ENCODE assay signal across 9 cellular contexts in the genomic region with DNA sequence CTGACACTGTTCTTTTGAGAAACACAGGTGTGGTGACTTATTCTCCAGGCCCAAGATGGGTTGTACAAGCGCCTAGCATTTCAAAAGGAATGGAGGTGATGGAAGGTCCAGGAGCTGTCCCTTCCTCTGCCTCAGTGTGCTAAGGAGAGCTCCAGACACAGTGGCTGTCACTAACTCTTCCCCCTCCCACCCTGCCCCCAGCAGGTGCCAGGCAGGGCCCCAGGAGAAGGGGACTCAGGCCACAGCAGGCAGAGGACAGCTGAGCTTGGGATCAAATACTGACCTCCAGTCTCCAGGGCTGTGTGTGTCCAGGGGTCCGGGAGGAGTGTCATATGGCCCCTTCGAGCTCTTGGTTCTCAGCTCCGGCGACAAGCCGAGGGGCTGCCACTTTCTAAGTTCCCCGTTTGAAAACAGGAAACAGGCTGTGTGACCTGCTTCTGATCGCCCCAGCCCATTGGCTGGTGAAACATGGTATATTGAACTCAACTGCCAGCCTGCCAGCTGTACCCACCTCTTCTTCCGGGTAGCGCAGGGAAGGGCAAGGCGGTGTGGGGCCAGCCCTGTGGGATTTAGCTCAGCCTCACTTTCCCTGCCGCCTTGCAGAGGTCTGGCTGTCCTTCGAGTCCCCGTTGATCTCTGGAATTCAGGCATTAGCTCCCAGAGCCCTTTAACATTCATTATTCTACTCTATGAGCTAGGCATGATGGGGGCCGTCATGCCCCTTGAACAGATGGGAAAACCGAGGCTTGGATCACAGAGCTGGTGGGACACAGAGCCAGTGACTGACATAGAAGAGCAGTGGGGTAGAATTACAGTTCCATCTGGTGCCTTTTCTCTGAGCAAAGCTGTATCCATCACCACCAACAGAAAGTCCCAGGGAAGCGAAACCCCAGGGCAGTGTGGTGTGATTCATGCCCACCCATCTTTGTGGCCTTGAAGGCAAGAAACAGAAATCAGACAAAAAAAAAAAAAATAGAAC. TPM values are rescaled to one million over a fixed set of nuclear protein-coding genes. Genes with fewer than 3 reads are reported as not detected.
DNase-seq lines count a peak whose midpoint lies in the region; ATAC-seq and TF ChIP-seq lines count a peak whose summit lies in the region.
"Had no signal": no experiment of that assay in that cellular context is flagged by ENCODE, and none has a peak within 500 bp of the region (broad histone marks: within the 10 kb centered on the region; RNA-seq: fewer than 3 reads in every experiment).

Gene SNX20, minus strand, starts transcription at position 406 of the 979 bp plus-strand sequence. CDS start 3,786 bp downstream, outside the sequence.

- H3K4me3 ChIP-seq in BE2C (ENCODE audit: low read depth, low read length), result no peak within 1 kb of the TSS
- H3K4me3 ChIP-seq: K562 had no signal

- no peak for TF ChIP-seq CTCF in BE2C (IDR thresholded peaks at IDR 0.05; ENCODE audit: low read depth, low read length)

- no peaks in the 10 kb centered on the region for H3K36me3 ChIP-seq in BE2C

- no peaks in the 10 kb centered on the region for H3K27me3 ChIP-seq in BE2C

- CTCF ChIA-PET in HEK293T (lab: Yijun Ruan, JAX), result interaction anchor here (0.8 to 1.1 kb wide), 2 partner anchors 53 to 125 kb away, joined by 3 to 5 read pairs; no protein-coding TSS in a partner anchor

- DNase-seq in T-helper 22 cell (ENCODE audit: low read depth) (peak; percentile 60), HEK293T (ENCODE audit: extremely low spot score) (no peak), SK-N-DZ (ENCODE audit: low spot score) (no peak), BE2C (no peak)
- peak; percentile 63 for DNase-seq in effector CD4-positive, alpha-beta T cell
- DNase-seq in stimulated activated CD4-positive, alpha-beta T cell treated with anti-CD3 and anti-CD28 coated beads, Interleukin-2, amount 100 ng/mL, for 24 hours, result peak; percentile 60 to 62

- no peaks in the 10 kb centered on the region for H3K4me1 ChIP-seq in BE2C

- POLR2A ChIA-PET in HEK293T (lab: Yijun Ruan, JAX), result no interaction called here

- peak; percentile 48 for ATAC-seq in GM18870 (IDR thresholded peaks at IDR 0.05; ENCODE audit: unreplicated experiment)
- ATAC-seq in HG03064 (IDR thresholded peaks at IDR 0.05; ENCODE audit: low read depth, unreplicated experiment), result peak; percentile 51
- ATAC-seq: K562 had no signal

- no peaks in the 10 kb centered on the region for H3K9me3 ChIP-seq in BE2C

TF ChIP-seq in HEK293T, 16 proteins besides CTCF, POLR2A, EP300 and RAD21:
- TF ChIP-seq BHLHE40 (IDR thresholded peaks at IDR 0.05; ENCODE audit: borderline replicate concordance) (no peak), FOXM1 (IDR thresholded peaks at IDR 0.05; ENCODE audit: borderline replicate concordance) (no peak), TARDBP (IDR thresholded peaks at IDR 0.05) (no peak), SP1 (IDR thresholded peaks at IDR 0.05) (no peak), PKNOX1 (IDR thresholded peaks at IDR 0.05) (no peak), FOXK2 (IDR thresholded peaks at IDR 0.05) (no peak), ZNF384 (IDR thresholded peaks at IDR 0.05) (no peak), HDGF (IDR thresholded peaks at IDR 0.05; ENCODE audit: borderline replicate concordance) (no peak), FOXA1 (IDR thresholded peaks at IDR 0.05) (no peak), ELF4 (IDR thresholded peaks at IDR 0.05) (no peak), ARNT (IDR thresholded peaks at IDR 0.05) (no peak), LEF1 (IDR thresholded peaks at IDR 0.05; ENCODE audit: borderline replicate concordance) (no peak), L3MBTL2 (conservative IDR thresholded peaks at IDR 0.05) (no peak), NFRKB (IDR thresholded peaks at IDR 0.05) (no peak), SUZ12 (IDR thresholded peaks at IDR 0.05) (no peak), CTBP1 (IDR thresholded peaks at IDR 0.05; ENCODE audit: borderline replicate concordance) (no peak)

RNA-seq across cellular contexts. Expression of gene SNX20, which starts in this region (rescaled TPM):
- not detected in 2 replicates for polyA plus RNA-seq in SK-N-DZ (2014; cell fraction: cytosol; rRNA removed)
- polyA plus RNA-seq in SK-N-DZ (2014; cell fraction: nucleus; rRNA removed), result not detected in 2 replicates
- not detected for polyA plus RNA-seq in BE2C (2012; ENCODE audit: insufficient read depth, insufficient read length, low read depth)
- polyA plus RNA-seq: K562 had no signal

Comparison
In these comparisons a context has a peak if more than half of its experiments do, and no peak if none do; other contexts are left out.
1. DNase-seq: peak in T-helper 22 cell (single experiment), effector CD4-positive, alpha-beta T cell (single experiment) and stimulated activated CD4-positive, alpha-beta T cell treated with anti-CD3 and anti-CD28 coated beads, Interleukin-2, amount 100 ng/mL, for 24 hours (2 of 2); none in HEK293T (single experiment), SK-N-DZ (single experiment) and BE2C (single experiment).